Comparison of ENCODE assay signal across 10 cellular contexts in the genomic region with DNA sequence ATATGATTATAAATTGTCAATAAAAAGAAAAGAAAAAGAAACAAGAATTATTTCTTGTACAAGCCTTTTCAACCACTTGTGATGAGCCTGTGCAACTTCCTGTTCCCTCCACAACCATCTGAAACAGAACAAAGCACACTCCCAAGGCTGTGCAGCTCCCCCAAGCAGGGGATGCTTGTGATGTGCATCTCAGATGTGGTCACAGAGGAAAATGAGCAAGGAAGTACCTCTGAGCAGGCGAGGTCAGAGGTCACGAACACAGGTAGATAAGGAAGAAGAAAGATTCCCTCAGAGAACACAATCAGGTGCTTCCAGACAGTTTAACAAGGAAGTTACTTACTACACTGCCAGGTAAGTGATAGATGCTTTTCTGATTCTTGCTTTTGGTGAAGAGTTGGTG.
DNase-seq lines count a peak whose midpoint lies in the region; ATAC-seq and TF ChIP-seq lines count a peak whose summit lies in the region.
"Had no signal": no experiment of that assay in that cellular context is flagged by ENCODE, and none has a peak within 500 bp of the region (broad histone marks: within the 10 kb centered on the region; RNA-seq: fewer than 3 reads in every experiment).

No MANE protein-coding gene starts in this region.

- H3K4me3 Mint-ChIP-seq in activated CD4-positive, alpha-beta T cell treated with anti-CD3 and anti-CD28 coated beads for 36 hours: no peak overlapping the region

- peaks cover 9% of the 10 kb centered on the region for H3K4me1 Mint-ChIP-seq in activated CD4-positive, alpha-beta T cell treated with anti-CD3 and anti-CD28 coated beads for 36 hours

- H3K9me3 Mint-ChIP-seq in activated CD4-positive, alpha-beta T cell treated with anti-CD3 and anti-CD28 coated beads for 36 hours (ENCODE audit: low read depth): no peaks in the 10 kb centered on the region

- TF ChIP-seq CTCF in OCI-LY7 (conservative IDR thresholded peaks at IDR 0.05; ENCODE audit: low read length): no peak
- no peak for TF ChIP-seq CTCF in omental fat pad (IDR thresholded peaks at IDR 0.05)

- CTCF ChIA-PET in activated CD4-positive, alpha-beta T cell treated with anti-CD3 and anti-CD28 coated beads for 36 hours (lab: Charles Lee): no interaction called here
- CTCF ChIA-PET in OCI-LY7 (lab: Charles Lee; ENCODE audit: unreplicated experiment): no interaction called here

- H2AFZ ChIP-seq in OCI-LY7 (ENCODE audit: low read length): peak overlapping the region; percentile 94

- no peak overlapping the region for H3K4me2 ChIP-seq in OCI-LY7 (ENCODE audit: low read length)

- no TSS peak for BruUV-seq in OCI-LY7 (replicated peaks; lab: Mats Ljungman, UMichigan)

- H3K9me2 ChIP-seq in OCI-LY7 (ENCODE audit: insufficient read depth, low read length): no peaks in the 10 kb centered on the region

- no peaks in the 10 kb centered on the region for H3K9me3 ChIP-seq in OCI-LY7 (ENCODE audit: low read length)
- H3K9me3 ChIP-seq: body of pancreas had no signal

- H3K79me2 ChIP-seq in OCI-LY7 (ENCODE audit: insufficient read depth, low read depth, low read length): no peaks in the 10 kb centered on the region

- no peaks in the 10 kb centered on the region for H3K36me3 Mint-ChIP-seq in activated CD4-positive, alpha-beta T cell treated with anti-CD3 and anti-CD28 coated beads for 36 hours (ENCODE audit: low read depth)

- intact Hi-C loops in activated CD4-positive, alpha-beta T cell treated with anti-CD3 and anti-CD28 coated beads for 36 hours (cut with DNase I, micrococcal nuclease): no loop called here
- intact Hi-C loops in OCI-LY7 (cut with micrococcal nuclease; ENCODE audit: unreplicated experiment): no loop called here

- POLR2A ChIA-PET in activated CD4-positive, alpha-beta T cell treated with anti-CD3 and anti-CD28 coated beads for 36 hours (lab: Charles Lee): no interaction called here
- POLR2A ChIA-PET in OCI-LY7 (lab: Charles Lee): no interaction called here

- peaks cover 11% of the 10 kb centered on the region for H3K4me1 ChIP-seq in OCI-LY7 (ENCODE audit: insufficient read depth, low read length, poor library complexity, severe bottlenecking)
- H3K4me1 ChIP-seq: body of pancreas had no signal

- peak; percentile 18 for DNase-seq in activated CD4-positive, alpha-beta T cell treated with anti-CD3 and anti-CD28 coated beads for 36 hours
- DNase-seq in activated CD4-positive, alpha-beta T cell treated with anti-CD3 and anti-CD28 coated beads for 1 hour: no peak
- DNase-seq in OCI-LY7 (ENCODE audit: low spot score) (peak; percentile 30), hippocampal formation (lab: John Stamatoyannopoulos, UW) (no peak), omental fat pad (ENCODE audit: low spot score) (no peak), GF-D8 (lab: John Stamatoyannopoulos, UW) (no peak)
- DNase-seq in activated naive CD4-positive, alpha-beta T cell treated with anti-CD3 and anti-CD28 coated beads, Interleukin-2, amount 50 U/mL, for 16 hours: peak; percentile 15
- DNase-seq in stimulated activated CD8-positive, alpha-beta memory T cell treated with anti-CD3 and anti-CD28 coated beads, Interleukin-12 subunit alpha, Interleukin-12 subunit beta, amount 100 ng/mL, for 1 hour (ENCODE audit: low read depth): peak; percentile 11
- DNase-seq: body of pancreas, NCI-H2081 treated with DMSO at 0.1 percent for 48 hours had no signal

- peak; percentile 78 for ATAC-seq in activated CD4-positive, alpha-beta T cell treated with anti-CD3 and anti-CD28 coated beads for 36 hours
- ATAC-seq in omental fat pad (ENCODE audit: low FRiP score): no peak
- ATAC-seq: body of pancreas had no signal

- H3K27ac Mint-ChIP-seq in activated CD4-positive, alpha-beta T cell treated with anti-CD3 and anti-CD28 coated beads for 36 hours: peak overlapping the region; percentile 18

- no peak overlapping the region for H3K27ac ChIP-seq in OCI-LY7 (ENCODE audit: low read depth, low read length, poor library complexity, severe bottlenecking)
- H3K27ac ChIP-seq: body of pancreas had no signal

- no peaks in the 10 kb centered on the region for H4K20me1 ChIP-seq in OCI-LY7 (ENCODE audit: insufficient read depth, low read length)

- H3K27me3 Mint-ChIP-seq in activated CD4-positive, alpha-beta T cell treated with anti-CD3 and anti-CD28 coated beads for 36 hours: no peaks in the 10 kb centered on the region

- H3K36me3 ChIP-seq in OCI-LY7 (ENCODE audit: insufficient read depth, low read length): no peaks in the 10 kb centered on the region

- H3K4me3 ChIP-seq in OCI-LY7 (ENCODE audit: low read depth, low read length, poor library complexity, severe bottlenecking): no peak overlapping the region
- H3K4me3 ChIP-seq: body of pancreas had no signal

Comparison
In these comparisons a context has a peak if more than half of its experiments do, and no peak if none do; other contexts are left out.
1. DNase-seq: peak in activated CD4-positive, alpha-beta T cell treated with anti-CD3 and anti-CD28 coated beads for 36 hours (single experiment), OCI-LY7 (single experiment), activated naive CD4-positive, alpha-beta T cell treated with anti-CD3 and anti-CD28 coated beads, Interleukin-2, amount 50 U/mL, for 16 hours (single experiment) and stimulated activated CD8-positive, alpha-beta memory T cell treated with anti-CD3 and anti-CD28 coated beads, Interleukin-12 subunit alpha, Interleukin-12 subunit beta, amount 100 ng/mL, for 1 hour (single experiment); none in activated CD4-positive, alpha-beta T cell treated with anti-CD3 and anti-CD28 coated beads for 1 hour (single experiment), hippocampal formation (0 of 2), omental fat pad (single experiment) and GF-D8 (single experiment).